In genomic region chr21:36141513-36141925, GRCh38 we compare ENCODE assay signal across 8 cellular contexts. TPM values are rescaled to one million over a fixed set of nuclear protein-coding genes. Genes with fewer than 3 reads are reported as not detected.
DNase-seq lines count a peak whose midpoint lies in the region; FAIRE-seq and TF ChIP-seq lines count a peak whose summit lies in the region.

No MANE protein-coding gene starts in this region.

- TF ChIP-seq EP300 in ovary (IDR thresholded peaks at IDR 0.05): no peak

- no peaks in the 10 kb centered on the region for H3K27me3 ChIP-seq in ovary

- H3K4me3 ChIP-seq in ovary: no peak overlapping the region

- TF ChIP-seq POLR2A in ovary (IDR thresholded peaks at IDR 0.05): no peak

- H3K4me1 ChIP-seq in ovary (ENCODE audit: insufficient read depth): peaks cover 2% of the 10 kb centered on the region

- no peak overlapping the region for H3K27ac ChIP-seq in ovary

- 12 to 19% (median 13%) methylated on average over 6 of the region's 6 CpGs for WGBS in ovary, 3 donors

- no peaks in the 10 kb centered on the region for H3K27me3 Mint-ChIP-seq in HFFc6 (ENCODE audit: insufficient read depth)

- H3K4me3 Mint-ChIP-seq in HFFc6: no peak overlapping the region

- H3K4me1 Mint-ChIP-seq in HFFc6 (ENCODE audit: low read depth): peaks cover 20% of the 10 kb centered on the region

- peak overlapping the region; percentile 37; the same call in 1 of the 2 replicates for H3K27ac Mint-ChIP-seq in HFFc6

- DNase-seq in HFFc6: peak; percentile 78
- DNase-seq in NCI-H1105 treated with DMSO at 0.1 percent for 48 hours (lab: John Stamatoyannopoulos, UW): peak; percentile 97
- peak; percentile 82 for DNase-seq in SK-N-DZ (ENCODE audit: low spot score)
- DNase-seq in activated naive CD4-positive, alpha-beta T cell (lab: John Stamatoyannopoulos, UW): peak; percentile 36 to 62 (median 53)
- DNase-seq in germinal center (ENCODE audit: low spot score): peak; percentile 64
- peak; percentile 64 to 84 (median 73) for DNase-seq in ovary
- DNase-seq in ureter (ENCODE audit: low spot score): peak; percentile 91

- TF ChIP-seq CTCF in HFFc6 (IDR thresholded peaks at IDR 0.05) (peak; percentile 98), ovary (IDR thresholded peaks at IDR 0.05) (peak; percentile 54 to 81 (median 67))

- peak; percentile 86 for FAIRE-seq in G401.6 (lab: Jason Lieb, UNC)

- H3K9me3 ChIP-seq in ovary: no peaks in the 10 kb centered on the region

- H3K36me3 ChIP-seq in ovary: no peaks in the 10 kb centered on the region

- intact Hi-C loops in ovary (cut with DNase I): no loop called here

- H3K9me3 Mint-ChIP-seq in HFFc6: no peaks in the 10 kb centered on the region

- H3K36me3 Mint-ChIP-seq in HFFc6 (ENCODE audit: low read depth): peaks cover 9% of the 10 kb centered on the region; the same call in 1 of the 2 replicates

RNA-seq across cellular contexts. Expression of gene CBR3, which starts 6.6 kb away (rescaled TPM):
- 10 to 100 TPM; 15.1 to 25.9 (median 23.5) TPM for total RNA-seq in HFFc6 (2021; fragmentation: NEBNext Ultra II Directional; extraction: Animal tissue kit (Norgen Biotek cat#: 25700))
- 0.58 and 0.92 TPM in 2 replicates for polyA plus RNA-seq in SK-N-DZ (2014; cell fraction: cytosol; rRNA removed)
- not detected in 2 replicates for polyA plus RNA-seq in SK-N-DZ (2014; cell fraction: nucleus; rRNA removed)
- total RNA-seq in ovary (10 to 100 TPM in 3 of 7 donors, 1 to 10 TPM in 4; 3.5 to 16.9 (median 10.0) TPM), ureter (1.8 TPM)
- polyA plus RNA-seq in ovary: 10 to 100 TPM; 16.3 to 22.6 TPM

RNA-seq across cellular contexts. Expression of gene DOP1B, which starts 15.1 kb away (rescaled TPM):
- 10 to 100 TPM; 13.2 to 19.4 (median 15.3) TPM for total RNA-seq in HFFc6 (2021; fragmentation: NEBNext Ultra II Directional; extraction: Animal tissue kit (Norgen Biotek cat#: 25700))
- polyA plus RNA-seq in SK-N-DZ (2014; cell fraction: cytosol; rRNA removed): 5.4 and 7.7 TPM in 2 replicates
- polyA plus RNA-seq in SK-N-DZ (2014; cell fraction: nucleus; rRNA removed): 2.1 and 3.5 TPM in 2 replicates
- total RNA-seq in ovary: 10 to 100 TPM in 3 of 7 donors, 1 to 10 TPM in 4; 4.5 to 12.5 (median 9.6) TPM
- 1 to 10 TPM; 2.3 to 4.1 TPM for polyA plus RNA-seq in ovary
- 31.0 TPM for total RNA-seq in ureter
